ENCODE assay signal across 1 cellular context in genomic region chr3:156455839-156456238, GRCh38.
TF ChIP-seq lines count a peak whose summit lies in the region.

No MANE protein-coding gene starts in this region.

TF ChIP-seq in K562, 482 proteins besides CTCF, POLR2A, EP300 and RAD21 (continued from another document and continues in another):
- no peak for TF ChIP-seq MLLT1 (IDR thresholded peaks at IDR 0.05)
- TF ChIP-seq NFYB (IDR thresholded peaks at IDR 0.05; ENCODE audit: extremely low read depth, insufficient read length), result peak; percentile 61
- no peak for TF ChIP-seq PHF21A (IDR thresholded peaks at IDR 0.05; ENCODE audit: borderline replicate concordance, low read depth)
- no peak for TF ChIP-seq CHD2 (IDR thresholded peaks at IDR 0.05; ENCODE audit: low read depth, low read length)
- no peak for TF ChIP-seq TBP (optimal IDR thresholded peaks at IDR 0.05; ENCODE audit: low read depth, low read length)
- TF ChIP-seq NFRKB (IDR thresholded peaks at IDR 0.05; ENCODE audit: low read depth), result peak; percentile 26; the same call in 1 of the 2 replicates
- TF ChIP-seq NR4A1 (CRISPR knock-in tag; IDR thresholded peaks at IDR 0.05), result 0 out of 2 replicates have a peak, but pooled peaks have one; percentile 28
- peak; percentile 93 for TF ChIP-seq NR4A1 (tag; IDR thresholded peaks at IDR 0.05)
- TF ChIP-seq TEAD2 (tag; IDR thresholded peaks at IDR 0.05), result 0 out of 2 replicates have a peak, but pooled peaks have one; percentile 16
- no peak for TF ChIP-seq GTF2E2 (tag; IDR thresholded peaks at IDR 0.05)
- TF ChIP-seq E2F1 (CRISPR knock-in tag; IDR thresholded peaks at IDR 0.05), result no peak
- TF ChIP-seq NCOA4 (IDR thresholded peaks at IDR 0.05; ENCODE audit: partially characterized antibody), result no peak
- no peak for TF ChIP-seq RFX1 (IDR thresholded peaks at IDR 0.05)
- no peak for TF ChIP-seq PHF20 (IDR thresholded peaks at IDR 0.05; ENCODE audit: partially characterized antibody)
- no peak for TF ChIP-seq SMARCE1 (IDR thresholded peaks at IDR 0.05)
- no peak for TF ChIP-seq POU5F1 (IDR thresholded peaks at IDR 0.05; ENCODE audit: borderline replicate concordance, low read depth, low read length, partially characterized antibody)
- TF ChIP-seq CREBBP (IDR thresholded peaks at IDR 0.05; ENCODE audit: low read depth, low read length), result no peak
- TF ChIP-seq ZNF175 (CRISPR knock-in tag; IDR thresholded peaks at IDR 0.05; ENCODE audit: low read depth), result peak; percentile 97
- 0 out of 2 replicates have a peak, but pooled peaks have one; percentile 12 for TF ChIP-seq SMC3 (conservative IDR thresholded peaks at IDR 0.05; ENCODE audit: insufficient read depth, low read depth, low read length)
- TF ChIP-seq TFAP4 (CRISPR knock-in tag; IDR thresholded peaks at IDR 0.05; ENCODE audit: borderline replicate concordance), result no peak
- no peak for TF ChIP-seq ZBTB8A (IDR thresholded peaks at IDR 0.05; ENCODE audit: partially characterized antibody)
- TF ChIP-seq TBL1XR1 (IDR thresholded peaks at IDR 0.05; ENCODE audit: low read length in 2 of 2), result no peak
- TF ChIP-seq MAFF (IDR thresholded peaks at IDR 0.05; ENCODE audit: low read length), result no peak
- TF ChIP-seq SMAD3 (CRISPR knock-in tag; conservative IDR thresholded peaks at IDR 0.05), result 0 out of 2 replicates have a peak, but pooled peaks have one; percentile 68
- peak; percentile 45; the same call in 1 of the 2 replicates for TF ChIP-seq CC2D1A (IDR thresholded peaks at IDR 0.05)
- TF ChIP-seq KDM5B (IDR thresholded peaks at IDR 0.05; ENCODE audit: insufficient replicate concordance, low read depth, low read length), result no peak
- 0 out of 2 replicates have a peak, but pooled peaks have one; percentile 51 for TF ChIP-seq MTF1 (CRISPR knock-in tag; IDR thresholded peaks at IDR 0.05; ENCODE audit: borderline replicate concordance)
- no peak for TF ChIP-seq ARID2 (IDR thresholded peaks at IDR 0.05)
- no peak for TF ChIP-seq GTF3C2 (IDR thresholded peaks at IDR 0.05; ENCODE audit: borderline replicate concordance, extremely low read depth, insufficient read length)
- no peak for TF ChIP-seq ZNF740 (CRISPR knock-in tag; IDR thresholded peaks at IDR 0.05)
- peak in 1 of 2 experiments; percentile 81; a peak in 2 of 4 replicates for TF ChIP-seq ZNF740 (tag; IDR thresholded peaks at IDR 0.05)
- no peak for TF ChIP-seq TFAM (CRISPR knock-in tag; conservative IDR thresholded peaks at IDR 0.05)
- no peak for TF ChIP-seq ZNF707 (CRISPR knock-in tag; conservative IDR thresholded peaks at IDR 0.05)
- TF ChIP-seq DLX4 (CRISPR knock-in tag; IDR thresholded peaks at IDR 0.05), result no peak
- TF ChIP-seq ILK (tag; IDR thresholded peaks at IDR 0.05; ENCODE audit: borderline replicate concordance, low read depth), result peak; percentile 72; the same call in 1 of the 2 replicates
- peak; percentile 85 for TF ChIP-seq PTRF (tag; IDR thresholded peaks at IDR 0.05)
- no peak for TF ChIP-seq FOXK1 (CRISPR knock-in tag; IDR thresholded peaks at IDR 0.05; ENCODE audit: borderline replicate concordance)
- TF ChIP-seq SMAD4 (CRISPR knock-in tag; conservative IDR thresholded peaks at IDR 0.05), result peak; percentile 91
- TF ChIP-seq RREB1 (CRISPR knock-in tag; IDR thresholded peaks at IDR 0.05), result no peak
- TF ChIP-seq PRDM10 (IDR thresholded peaks at IDR 0.05; ENCODE audit: partially characterized antibody), result no peak
- TF ChIP-seq ZKSCAN8 (CRISPR knock-in tag; IDR thresholded peaks at IDR 0.05), result peak; percentile 67
- TF ChIP-seq ZNF3 (CRISPR knock-in tag; IDR thresholded peaks at IDR 0.05), result no peak
- no peak for TF ChIP-seq JUND (IDR thresholded peaks at IDR 0.05; ENCODE audit: borderline replicate concordance, low read depth, low read length)
- peak; percentile 61; the same call in 1 of the 3 replicates for TF ChIP-seq JUND (tag; IDR thresholded peaks at IDR 0.05; ENCODE audit: borderline replicate concordance, low read depth, low read length)
